In the genomic region with DNA sequence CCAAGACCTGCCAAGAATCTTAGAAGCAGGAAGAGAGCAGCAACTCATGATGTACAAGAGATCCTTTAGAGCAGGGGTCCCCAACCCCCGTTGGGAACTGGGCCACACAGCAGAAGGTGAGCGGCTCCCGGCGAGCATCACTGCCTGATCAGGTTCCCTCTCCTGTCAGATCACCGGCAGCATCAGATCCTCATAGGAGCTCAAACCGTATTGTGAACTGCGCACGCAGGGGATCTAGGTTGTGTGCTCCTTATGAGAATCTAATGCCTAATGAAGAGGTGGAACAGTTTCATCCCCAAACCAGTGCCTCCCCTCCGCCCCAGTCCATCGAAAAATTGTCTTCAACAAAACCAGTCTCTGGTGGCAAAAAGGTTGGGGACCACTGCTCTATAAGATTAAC, we compare ENCODE assay signal across 29 cellular contexts.
"Had no signal": no experiment of that assay in that cellular context is flagged by ENCODE, and none has a peak within 500 bp of the region (broad histone marks: within the 10 kb centered on the region; RNA-seq: fewer than 3 reads in every experiment).

No MANE protein-coding gene starts in this region.

- H3K4me1 Mint-ChIP-seq: activated CD4-positive, alpha-beta memory T cell treated with anti-CD3 and anti-CD28 coated beads, Interleukin-2, amount 10 ng/mL, durations not matched to agents 7 days and 5 days; activated CD4-positive, alpha-beta T cell treated with anti-CD3 and anti-CD28 coated beads, Interleukin-2, amount 10 ng/mL, durations not matched to agents 7 days and 5 days had no signal

- H3K9me3 Mint-ChIP-seq: effector memory CD8-positive, alpha-beta T cell had no signal

- H3K27ac Mint-ChIP-seq: activated CD4-positive, alpha-beta memory T cell treated with anti-CD3 and anti-CD28 coated beads, Interleukin-2, amount 10 ng/mL, durations not matched to agents 7 days and 5 days; activated CD4-positive, alpha-beta T cell treated with anti-CD3 and anti-CD28 coated beads, Interleukin-2, amount 10 ng/mL, durations not matched to agents 7 days and 5 days; activated naive CD8-positive, alpha-beta T cell; activated T-helper 1 cell treated with anti-CD3 and anti-CD28 coated beads, Interleukin-12 subunit alpha, Interleukin-12 subunit beta, Interleukin-2, Interleukin-4 antibody, amounts not matched to agents 30 ng/mL and 10 ng/mL and 1 ng/mL, durations not matched to agents 14 hours and 24 hours and 36 hours; effector memory CD8-positive, alpha-beta T cell; WTC11 had no signal

- H3K27me3 ChIP-seq: brain microvascular endothelial cell, esophagus muscularis mucosa, foreskin keratinocyte, gastrocnemius medialis, heart left ventricle had no signal

- H3K4me3 ChIP-seq: esophagus muscularis mucosa, gastrocnemius medialis, heart left ventricle had no signal

- DNase-seq: activated CD4-positive, alpha-beta memory T cell treated with anti-CD3 and anti-CD28 coated beads, Interleukin-2, amount 10 ng/mL, durations not matched to agents 7 days and 5 days; activated CD4-positive, alpha-beta T cell treated with anti-CD3 and anti-CD28 coated beads for 1 hour; activated CD4-positive, alpha-beta T cell treated with anti-CD3 and anti-CD28 coated beads for 4 hours; activated CD4-positive, alpha-beta T cell treated with anti-CD3 and anti-CD28 coated beads, Interleukin-2, amount 10 ng/mL, durations not matched to agents 7 days and 5 days; activated CD4-positive, alpha-beta T cell treated with anti-CD3 and anti-CD28 coated beads, Interleukin-2, amount 50 U/mL, for 4 hours; activated gamma-delta T cell; activated naive CD4-positive, alpha-beta T cell treated with anti-CD3 and anti-CD28 coated beads, Interleukin-2, amount 50 U/mL, for 16 hours; activated naive CD4-positive, alpha-beta T cell treated with Interleukin-2 at 50 U/mL for 16 hours; activated T-cell treated with anti-CD3 and anti-CD28 coated beads, Interleukin-2, amount 50 U/mL, for 1 hour; activated T-cell treated with anti-CD3 and anti-CD28 coated beads, Interleukin-2, amount 50 U/mL, for 48 hours; amniotic stem cell; anterior cingulate cortex; brain microvascular endothelial cell; caudate nucleus; cortex of kidney; dermis blood vessel endothelial cell; effector CD4-positive, alpha-beta T cell; effector memory CD8-positive, alpha-beta T cell; erythroblast; foreskin keratinocyte; gastrocnemius medialis; glutamatergic neuron; heart left ventricle; T-helper 2 cell had no signal

- H3K27ac ChIP-seq: brain microvascular endothelial cell, esophagus muscularis mucosa, foreskin keratinocyte, gastrocnemius medialis, heart left ventricle, VCaP had no signal

- ATAC-seq: effector memory CD8-positive, alpha-beta T cell; foreskin keratinocyte; gastrocnemius medialis; heart left ventricle; WTC11 had no signal

- H3K27me3 Mint-ChIP-seq: activated CD4-positive, alpha-beta memory T cell treated with anti-CD3 and anti-CD28 coated beads, Interleukin-2, amount 10 ng/mL, durations not matched to agents 7 days and 5 days; activated CD4-positive, alpha-beta T cell treated with anti-CD3 and anti-CD28 coated beads, Interleukin-2, amount 10 ng/mL, durations not matched to agents 7 days and 5 days; activated naive CD8-positive, alpha-beta T cell; effector memory CD8-positive, alpha-beta T cell had no signal

- H3K36me3 ChIP-seq: brain microvascular endothelial cell had no signal

- H3K4me1 ChIP-seq: esophagus muscularis mucosa, foreskin keratinocyte, gastrocnemius medialis, heart left ventricle had no signal

- H3K9me3 ChIP-seq: gastrocnemius medialis had no signal

- H3K4me3 Mint-ChIP-seq: activated CD4-positive, alpha-beta memory T cell treated with anti-CD3 and anti-CD28 coated beads, Interleukin-2, amount 10 ng/mL, durations not matched to agents 7 days and 5 days; activated CD4-positive, alpha-beta T cell treated with anti-CD3 and anti-CD28 coated beads, Interleukin-2, amount 10 ng/mL, durations not matched to agents 7 days and 5 days; activated naive CD8-positive, alpha-beta T cell; activated T-helper 1 cell treated with anti-CD3 and anti-CD28 coated beads, Interleukin-12 subunit alpha, Interleukin-12 subunit beta, Interleukin-2, Interleukin-4 antibody, amounts not matched to agents 30 ng/mL and 10 ng/mL and 1 ng/mL, durations not matched to agents 14 hours and 24 hours and 36 hours; effector memory CD8-positive, alpha-beta T cell; WTC11 had no signal
